In genomic region chr16:46980926-46981325, GRCh38 we compare ENCODE assay signal across 1 cellular context.
TF ChIP-seq lines count a peak whose summit lies in the region.

No MANE protein-coding gene starts in this region.

TF ChIP-seq in K562, 482 proteins besides CTCF, POLR2A, EP300 and RAD21 (continued from another document):
- TF ChIP-seq ILK (tag; IDR thresholded peaks at IDR 0.05; ENCODE audit: borderline replicate concordance, low read depth) (no peak), ZNF175 (CRISPR knock-in tag; IDR thresholded peaks at IDR 0.05; ENCODE audit: low read depth) (no peak), CEBPG (CRISPR knock-in tag; IDR thresholded peaks at IDR 0.05) (no peak), CEBPG (tag; conservative IDR thresholded peaks at IDR 0.05 in 1 of 2, IDR thresholded peaks at IDR 0.05 in 1 of 2) (peak in 1 of 2 experiments; percentile 39; a peak in 2 of 4 replicates)
